In genomic region chr1:71307451-71307850, GRCh38 we compare ENCODE assay signal across 10 cellular contexts.
A peak's percentile ranks its signal among the peaks of the same experiment; 100 is the strongest.
DNase-seq lines count a peak whose midpoint lies in the region; ATAC-seq and TF ChIP-seq lines count a peak whose summit lies in the region.
"Had no signal": no experiment of that assay in that cellular context is flagged by ENCODE, and none has a peak within 500 bp of the region (broad histone marks: within the 10 kb centered on the region; RNA-seq: fewer than 3 reads in every experiment).

No MANE protein-coding gene starts in this region.

- H3K36me3 ChIP-seq in H7 (replicated peaks; ENCODE audit: control insufficient read depth, insufficient read depth, low read length) (no peaks in the 10 kb centered on the region), HAP-1 (replicated peaks) (no peaks in the 10 kb centered on the region)
- H3K36me3 ChIP-seq: neutrophil had no signal

- no peaks in the 10 kb centered on the region for H3K4me1 ChIP-seq in HAP-1

- H3K9me3 ChIP-seq in HAP-1, result no peaks in the 10 kb centered on the region
- H3K9me3 ChIP-seq: neutrophil had no signal

- H3K27me3 ChIP-seq in H7 (ENCODE audit: control insufficient read depth, insufficient read depth, low read length) (no peaks in the 10 kb centered on the region), HAP-1 (ENCODE audit: low read depth) (no peaks in the 10 kb centered on the region)
- H3K27me3 ChIP-seq: neutrophil had no signal

- in situ Hi-C loops in ACHN (cut with HindIII; ENCODE audit: low pct_ligation_motif_present, low pct_unique_long_range_greater_than_20kb, low sequenced_read_pairs) (no loop called here), HAP-1 (cut with MboI; ENCODE audit: low sequenced_read_pairs) (no loop called here)

- DNase-seq in occipital lobe (lab: John Stamatoyannopoulos, UW) (peak; percentile 13), ACHN (no peak), H7 (no peak), globus pallidus (ENCODE audit: low spot score) (no peak), HAP-1 (ENCODE audit: low spot score in 2 of 2) (no peak)
- DNase-seq: dermis blood vessel endothelial cell had no signal

- H3K4me3 ChIP-seq in H7 (ENCODE audit: insufficient read depth, low read depth, low read length), result no peak overlapping the region
- no peak overlapping the region for H3K4me3 ChIP-seq in HAP-1

- ATAC-seq in GM19043 (IDR thresholded peaks at IDR 0.05; ENCODE audit: low read depth, unreplicated experiment) (peak; percentile 56), HG03342 (IDR thresholded peaks at IDR 0.05; ENCODE audit: unreplicated experiment) (peak; percentile 85), SK-N-SH treated with all-trans-retinoic acid at 6 μM for 48 hours (peak; percentile 56; the same call in 2 of the 3 replicates)

TF ChIP-seq in SK-N-SH treated with all-trans-retinoic acid at 6 μM for 48 hours, 23 proteins besides CTCF, POLR2A, EP300 and RAD21:
- TF ChIP-seq BACH2 (CRISPR knock-in tag; IDR thresholded peaks at IDR 0.05; ENCODE audit: borderline replicate concordance), result peak; percentile 29; the same call in 1 of the 2 replicates
- TF ChIP-seq ISL1 (CRISPR knock-in tag; IDR thresholded peaks at IDR 0.05), result no peak
- no peak for TF ChIP-seq ESRRG (CRISPR knock-in tag; IDR thresholded peaks at IDR 0.05)
- no peak for TF ChIP-seq GLIS3 (CRISPR knock-in tag; IDR thresholded peaks at IDR 0.05)
- TF ChIP-seq ZNF565 (CRISPR knock-in tag; conservative IDR thresholded peaks at IDR 0.05; ENCODE audit: low read depth), result no peak
- no peak for TF ChIP-seq ZFP3 (CRISPR knock-in tag; IDR thresholded peaks at IDR 0.05)
- TF ChIP-seq ZC3H10 (CRISPR knock-in tag; IDR thresholded peaks at IDR 0.05), result no peak
- 0 out of 2 replicates have a peak, but pooled peaks have one; percentile 51 for TF ChIP-seq TSHZ2 (CRISPR knock-in tag; IDR thresholded peaks at IDR 0.05)
- peak; percentile 47; the same call in 1 of the 2 replicates for TF ChIP-seq TCF4 (CRISPR knock-in tag; IDR thresholded peaks at IDR 0.05; ENCODE audit: borderline replicate concordance)
- TF ChIP-seq TOX (CRISPR knock-in tag; IDR thresholded peaks at IDR 0.05; ENCODE audit: borderline replicate concordance), result no peak
- TF ChIP-seq ZFP30 (CRISPR knock-in tag; IDR thresholded peaks at IDR 0.05), result no peak
